29 cellular contexts compared by ENCODE assay signal in genomic region chr2:96105994-96106393, GRCh38. TPM values are rescaled to one million over a fixed set of nuclear protein-coding genes. Genes with fewer than 3 reads are reported as not detected.
"Had no signal": no experiment of that assay in that cellular context is flagged by ENCODE, and none has a peak within 500 bp of the region (broad histone marks: within the 10 kb centered on the region; RNA-seq: fewer than 3 reads in every experiment).

No MANE protein-coding gene starts in this region.

- H3K36me3 ChIP-seq: heart right ventricle, left lung, ovary, right atrium auricular region, spleen, stomach, thoracic aorta, transverse colon had no signal

- ATAC-seq: esophagus mucosa; heart right ventricle; left lung; stimulated activated naive B cell treated with anti-CD40 and anti-IgM and Interleukin-4, amounts not matched to agents 10 μg/mL and 1 μg/mL and 100 μg/mL, for 72 hours had no signal

- H3K4me3 ChIP-seq: coronary artery, heart right ventricle, left lung, lung, ovary, right atrium auricular region, spleen, stomach, thoracic aorta, transverse colon had no signal

- H3K4me1 ChIP-seq: left lung had no signal

- H3K27ac ChIP-seq: coronary artery, heart right ventricle, left lung, ovary, right atrium auricular region, spleen, stomach, thoracic aorta, transverse colon had no signal

- DNase-seq: central memory CD4-positive, alpha-beta T cell; effector memory CD4-positive, alpha-beta T cell; heart right ventricle; hypothalamus; left lung; mesenchymal stem cell; naive B cell; stimulated activated CD4-positive, alpha-beta T cell treated with anti-CD3 and anti-CD28 coated beads, Interleukin-15, amount 100 ng/mL, for 24 hours; stimulated activated CD4-positive, alpha-beta T cell treated with anti-CD3 and anti-CD28 coated beads, Interleukin-1b, Interleukin-23, amount 100 ng/mL, for 48 hours; stimulated activated CD4-positive, alpha-beta T cell treated with anti-CD3 and anti-CD28 coated beads, Interleukin-4, amount 100 ng/mL, for 4 hours; stimulated activated naive B cell treated with anti-CD40 and anti-IgM and Interleukin-4, amounts not matched to agents 10 μg/mL and 1 μg/mL and 100 μg/mL, for 72 hours; stomach; substantia nigra had no signal

- H3K27me3 ChIP-seq: heart right ventricle, ovary, right atrium auricular region, transverse colon had no signal

RNA-seq across cellular contexts. Expression of gene ADRA2B, which starts 10.4 kb away (rescaled TPM):
- total RNA-seq: esophagus mucosa, fibroblast of lung, glomerular endothelial cell had no signal
- polyA plus RNA-seq: neural cell had no signal

RNA-seq across cellular contexts. Expression of gene ASTL, which starts 32.3 kb away (rescaled TPM):
- total RNA-seq: chondrocyte, dermis microvascular lymphatic vessel endothelial cell, fibroblast of lung, frontal cortex, glomerular endothelial cell, heart right ventricle, left lung, lung, posterior vena cava, right atrium auricular region, skeletal muscle tissue, stomach, thoracic aorta had no signal
- polyA plus RNA-seq: fibroblast of lung, neural cell had no signal
